14 cellular contexts compared by ENCODE assay signal in the genomic region with DNA sequence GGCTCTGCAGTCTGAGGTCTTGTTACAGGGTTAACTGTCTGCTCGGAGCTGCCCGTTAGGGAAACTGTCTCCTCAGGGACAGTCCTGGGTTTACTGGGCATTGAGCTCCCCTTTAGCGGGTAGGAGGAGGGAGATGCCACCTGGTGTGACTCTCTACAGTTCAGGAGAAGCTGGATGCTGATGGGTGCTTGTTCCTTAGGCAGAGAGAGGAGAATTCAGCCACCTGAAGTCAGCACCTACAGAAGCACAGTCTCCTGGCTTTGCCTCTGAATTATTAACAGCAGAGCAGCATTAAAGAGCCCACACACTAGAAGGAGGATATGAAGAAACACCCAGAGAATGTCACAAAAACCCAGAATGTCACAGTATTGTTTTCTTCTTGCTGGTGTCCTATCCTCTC. TPM values are rescaled to one million over a fixed set of nuclear protein-coding genes. Genes with fewer than 3 reads are reported as not detected.
A peak's percentile ranks its signal among the peaks of the same experiment; 100 is the strongest.
DNase-seq lines count a peak whose midpoint lies in the region; ATAC-seq and TF ChIP-seq lines count a peak whose summit lies in the region.
"Had no signal": no experiment of that assay in that cellular context is flagged by ENCODE, and none has a peak within 500 bp of the region (broad histone marks: within the 10 kb centered on the region; RNA-seq: fewer than 3 reads in every experiment).

No MANE protein-coding gene starts in this region.

- H3K27me3 Mint-ChIP-seq in CD8-positive, alpha-beta T cell (ENCODE audit: low read depth) = no peaks in the 10 kb centered on the region
- no peaks in the 10 kb centered on the region for H3K27me3 Mint-ChIP-seq in activated CD8-positive, alpha-beta memory T cell treated with anti-CD3 and anti-CD28 coated beads, Interleukin-2, amount 10 ng/mL, durations not matched to agents 7 days and 5 days

- peak overlapping the region; percentile 97 for H3K4me3 Mint-ChIP-seq in CD8-positive, alpha-beta T cell
- peak overlapping the region; percentile 88 for H3K4me3 Mint-ChIP-seq in activated CD8-positive, alpha-beta memory T cell treated with anti-CD3 and anti-CD28 coated beads, Interleukin-2, amount 10 ng/mL, durations not matched to agents 7 days and 5 days

- peaks cover 10% of the 10 kb centered on the region for H3K9me3 Mint-ChIP-seq in CD8-positive, alpha-beta T cell
- peaks cover 10% of the 10 kb centered on the region for H3K9me3 Mint-ChIP-seq in activated CD8-positive, alpha-beta memory T cell treated with anti-CD3 and anti-CD28 coated beads, Interleukin-2, amount 10 ng/mL, durations not matched to agents 7 days and 5 days (ENCODE audit: low read depth)

- H3K36me3 ChIP-seq in CD8-positive, alpha-beta T cell (ENCODE audit: insufficient read depth, low read length) = peaks cover 34% of the 10 kb centered on the region
- H3K36me3 ChIP-seq in gastrocnemius medialis = no peaks in the 10 kb centered on the region

- peak; percentile 20 for ATAC-seq in CD8-positive, alpha-beta T cell
- peak; percentile 34 for ATAC-seq in activated CD8-positive, alpha-beta memory T cell treated with anti-CD3 and anti-CD28 coated beads, Interleukin-2, amount 10 ng/mL, durations not matched to agents 7 days and 5 days
- ATAC-seq in Right ventricle myocardium superior (ENCODE audit: poor library complexity) = peak; percentile 31
- ATAC-seq in gastrocnemius medialis = no peak
- ATAC-seq in GM19324 (IDR thresholded peaks at IDR 0.05; ENCODE audit: low FRiP score, unreplicated experiment) = no peak
- ATAC-seq: K562 had no signal

- in situ Hi-C loops in gastrocnemius medialis (cut with MboI; ENCODE audit: low sequenced_read_pairs in 4 of 4) = no loop called here

- H3K27ac ChIP-seq in CD8-positive, alpha-beta T cell (ENCODE audit: low read depth, low read length) = peak overlapping the region; percentile 74
- peak overlapping the region; percentile 49 to 80 (median 73) for H3K27ac ChIP-seq in gastrocnemius medialis

- peak overlapping the region; percentile 98 for H3K27ac Mint-ChIP-seq in CD8-positive, alpha-beta T cell
- H3K27ac Mint-ChIP-seq in activated CD8-positive, alpha-beta memory T cell treated with anti-CD3 and anti-CD28 coated beads, Interleukin-2, amount 10 ng/mL, durations not matched to agents 7 days and 5 days = peak overlapping the region; percentile 96

- DNase-seq in CD8-positive, alpha-beta T cell = peak in 3 of 7 experiments; percentile 17 to 74 (median 37)
- DNase-seq in activated CD8-positive, alpha-beta memory T cell treated with anti-CD3 and anti-CD28 coated beads, Interleukin-2, amount 10 ng/mL, durations not matched to agents 7 days and 5 days = no peak
- DNase-seq in Right ventricle myocardium superior (no peak), gastrocnemius medialis (no peak), D341Med (ENCODE audit: low spot score) (no peak), GOT3 (lab: John Stamatoyannopoulos, UW) (no peak)
- DNase-seq in stimulated activated CD4-positive, alpha-beta T cell treated with anti-CD3 and anti-CD28 coated beads, Interleukin-15, amount 100 ng/mL, for 24 hours = no peak
- DNase-seq: activated CD4-positive, alpha-beta T cell treated with anti-CD3 and anti-CD28 coated beads, Interleukin-2, amount 50 U/mL, for 1 hour; mesenchymal stem cell; SK-N-SH had no signal

- H3K36me3 Mint-ChIP-seq in CD8-positive, alpha-beta T cell = peaks cover 57% of the 10 kb centered on the region
- H3K36me3 Mint-ChIP-seq in activated CD8-positive, alpha-beta memory T cell treated with anti-CD3 and anti-CD28 coated beads, Interleukin-2, amount 10 ng/mL, durations not matched to agents 7 days and 5 days = peaks cover 57% of the 10 kb centered on the region

- TF ChIP-seq CTCF in CD8-positive, alpha-beta T cell (IDR thresholded peaks at IDR 0.05) = no peak
- TF ChIP-seq CTCF in gastrocnemius medialis (IDR thresholded peaks at IDR 0.05 in 4 of 5, conservative IDR thresholded peaks at IDR 0.05 in 1 of 5) = no peak

- POLR2A ChIA-PET in CD8-positive, alpha-beta T cell (lab: Charles Lee) = interaction anchor here (0.7 to 14.1 kb wide), 32 partner anchors 8 to 451 kb away, joined by 3 to 300 read pairs (median 6); a partner anchor contains a TSS

- H3K27me3 ChIP-seq in CD8-positive, alpha-beta T cell (ENCODE audit: insufficient read depth, low read length) = no peaks in the 10 kb centered on the region
- H3K27me3 ChIP-seq in gastrocnemius medialis = no peaks in the 10 kb centered on the region

- peaks cover 24% of the 10 kb centered on the region for H3K9me3 ChIP-seq in CD8-positive, alpha-beta T cell (ENCODE audit: low read length)
- no peaks in the 10 kb centered on the region for H3K9me3 ChIP-seq in gastrocnemius medialis
- H3K9me3 ChIP-seq: SK-N-SH had no signal

- intact Hi-C loops in CD8-positive, alpha-beta T cell (cut with DNase I, micrococcal nuclease) = loop anchor here (1.0 to 5.0 kb wide), 10 partner anchors 49 to 189 kb away; a partner anchor contains a TSS
- intact Hi-C loops in Right ventricle myocardium superior (cut with DNase I) (no loop called here), gastrocnemius medialis (cut with DNase I; ENCODE audit: low total_unique reads) (no loop called here)

- H3K4me3 ChIP-seq in CD8-positive, alpha-beta T cell (ENCODE audit: low read depth, low read length) = peak overlapping the region; percentile 88
- peak overlapping the region; percentile 40 to 53 (median 48) for H3K4me3 ChIP-seq in gastrocnemius medialis
- H3K4me3 ChIP-seq: K562 had no signal

- peaks cover 67% of the 10 kb centered on the region for H3K4me1 ChIP-seq in CD8-positive, alpha-beta T cell (ENCODE audit: insufficient read depth, low read length)
- H3K4me1 ChIP-seq in gastrocnemius medialis = no peaks in the 10 kb centered on the region

- H3K4me1 Mint-ChIP-seq in CD8-positive, alpha-beta T cell (ENCODE audit: low read depth) = peaks cover 78% of the 10 kb centered on the region
- H3K4me1 Mint-ChIP-seq in activated CD8-positive, alpha-beta memory T cell treated with anti-CD3 and anti-CD28 coated beads, Interleukin-2, amount 10 ng/mL, durations not matched to agents 7 days and 5 days = peaks cover 67% of the 10 kb centered on the region

- TF ChIP-seq POLR2A in gastrocnemius medialis (IDR thresholded peaks at IDR 0.05) = no peak

- CTCF ChIA-PET in CD8-positive, alpha-beta T cell (lab: Charles Lee) = interaction anchor here (0.6 to 5.6 kb wide), 25 partner anchors 48 to 189 kb away, joined by 3 to 74 read pairs (median 5); a partner anchor contains a TSS
- CTCF ChIA-PET in activated CD8-positive, alpha-beta memory T cell treated with anti-CD3 and anti-CD28 coated beads, Interleukin-2, amount 10 ng/mL, durations not matched to agents 7 days and 5 days (lab: Charles Lee) = interaction anchor here (0.7 to 5.1 kb wide), 14 partner anchors 39 to 189 kb away, joined by 3 to 52 read pairs (median 4); a partner anchor contains a TSS

RNA-seq across cellular contexts. Expression of a gene that starts 0.7 kb away (rescaled TPM):
- 10 to 100 TPM; 11.8 to 13.8 TPM for total RNA-seq in CD8-positive, alpha-beta T cell
- total RNA-seq in activated CD8-positive, alpha-beta memory T cell treated with anti-CD3 and anti-CD28 coated beads, Interleukin-2, amount 10 ng/mL, durations not matched to agents 7 days and 5 days = 100 to 1,000 TPM in 1 of 2 experiments, 10 to 100 TPM in 1; 60.5 to 145 TPM
- total RNA-seq in Right ventricle myocardium superior (34.7 TPM), gastrocnemius medialis (10 to 100 TPM; 11.9 to 16.9 (median 15.0) TPM)
- total RNA-seq: bronchial epithelial cell, NCI-H460 had no signal

RNA-seq across cellular contexts. Expression of a gene that starts 53.2 kb away (rescaled TPM):
- 10 to 100 TPM; 21.2 to 29.7 TPM for total RNA-seq in CD8-positive, alpha-beta T cell
- total RNA-seq in activated CD8-positive, alpha-beta memory T cell treated with anti-CD3 and anti-CD28 coated beads, Interleukin-2, amount 10 ng/mL, durations not matched to agents 7 days and 5 days = 10 to 100 TPM; 49.9 to 89.7 TPM
- total RNA-seq in Right ventricle myocardium superior = 22.2 TPM
- 1 to 10 TPM; 6.6 to 7.8 (median 7.0) TPM for total RNA-seq in gastrocnemius medialis
- total RNA-seq: bronchial epithelial cell, NCI-H460 had no signal

Comparison
In these comparisons a context has a peak if more than half of its experiments do, and no peak if none do; other contexts are left out.
1. ATAC-seq: peak in CD8-positive, alpha-beta T cell (single experiment), activated CD8-positive, alpha-beta memory T cell treated with anti-CD3 and anti-CD28 coated beads, Interleukin-2, amount 10 ng/mL, durations not matched to agents 7 days and 5 days (single experiment) and Right ventricle myocardium superior (single experiment); none in gastrocnemius medialis (0 of 2) and GM19324 (single experiment).
2. intact Hi-C loops: an anchor here in CD8-positive, alpha-beta T cell (1.0 to 5.0 kb wide); none called in Right ventricle myocardium superior and gastrocnemius medialis.